ENCODE assay signal across 1 cellular context in the genomic region with DNA sequence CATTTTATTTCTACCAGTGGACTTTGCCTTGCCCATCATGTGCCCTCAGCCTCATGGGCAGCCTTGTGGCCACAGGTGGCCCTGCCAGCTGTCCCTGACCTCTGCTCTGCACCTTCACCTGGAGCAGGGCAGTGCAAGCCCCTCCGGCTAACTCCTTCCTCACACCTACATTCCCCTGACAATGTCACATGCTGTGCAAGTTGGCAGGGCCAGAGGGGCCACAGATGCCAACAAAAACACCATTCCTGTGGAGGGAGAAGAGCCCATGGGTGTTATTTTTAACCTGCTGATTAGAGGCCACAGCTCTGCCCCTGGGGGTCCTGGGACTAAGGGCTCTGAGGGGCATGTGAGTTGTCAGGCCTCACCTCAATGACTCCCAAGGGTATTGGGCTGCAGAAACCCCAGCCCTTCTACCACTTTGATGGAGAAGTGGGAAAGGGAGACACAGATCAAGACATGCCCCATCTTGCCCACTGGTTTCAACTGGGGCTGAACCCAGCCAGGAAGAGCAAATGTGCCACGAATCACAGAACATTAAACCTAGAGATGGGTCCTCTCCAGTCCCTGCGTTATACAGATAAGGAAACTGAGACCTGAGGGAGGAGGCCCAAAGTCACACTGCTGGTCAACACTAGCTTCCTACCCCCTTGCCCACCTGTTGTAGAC.
TF ChIP-seq lines count a peak whose summit lies in the region.

No MANE protein-coding gene starts in this region.

TF ChIP-seq in HepG2, 621 proteins besides CTCF, POLR2A, EP300 and RAD21 (continued from another document and continues in another):
- TF ChIP-seq, protein P1, sequence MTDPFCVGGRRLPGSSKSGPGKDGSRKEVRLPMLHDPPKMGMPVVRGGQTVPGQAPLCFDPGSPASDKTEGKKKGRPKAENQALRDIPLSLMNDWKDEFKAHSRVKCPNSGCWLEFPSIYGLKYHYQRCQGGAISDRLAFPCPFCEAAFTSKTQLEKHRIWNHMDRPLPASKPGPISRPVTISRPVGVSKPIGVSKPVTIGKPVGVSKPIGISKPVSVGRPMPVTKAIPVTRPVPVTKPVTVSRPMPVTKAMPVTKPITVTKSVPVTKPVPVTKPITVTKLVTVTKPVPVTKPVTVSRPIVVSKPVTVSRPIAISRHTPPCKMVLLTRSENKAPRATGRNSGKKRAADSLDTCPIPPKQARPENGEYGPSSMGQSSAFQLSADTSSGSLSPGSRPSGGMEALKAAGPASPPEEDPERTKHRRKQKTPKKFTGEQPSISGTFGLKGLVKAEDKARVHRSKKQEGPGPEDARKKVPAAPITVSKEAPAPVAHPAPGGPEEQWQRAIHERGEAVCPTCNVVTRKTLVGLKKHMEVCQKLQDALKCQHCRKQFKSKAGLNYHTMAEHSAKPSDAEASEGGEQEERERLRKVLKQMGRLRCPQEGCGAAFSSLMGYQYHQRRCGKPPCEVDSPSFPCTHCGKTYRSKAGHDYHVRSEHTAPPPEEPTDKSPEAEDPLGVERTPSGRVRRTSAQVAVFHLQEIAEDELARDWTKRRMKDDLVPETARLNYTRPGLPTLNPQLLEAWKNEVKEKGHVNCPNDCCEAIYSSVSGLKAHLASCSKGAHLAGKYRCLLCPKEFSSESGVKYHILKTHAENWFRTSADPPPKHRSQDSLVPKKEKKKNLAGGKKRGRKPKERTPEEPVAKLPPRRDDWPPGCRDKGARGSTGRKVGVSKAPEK (CRISPR knock-in tag; IDR thresholded peaks at IDR 0.05; ENCODE audit: borderline replicate concordance), result no peak
- TF ChIP-seq ZNF644 (CRISPR knock-in tag; IDR thresholded peaks at IDR 0.05; ENCODE audit: low read depth) (no peak), NFE2L1 (CRISPR knock-in tag; IDR thresholded peaks at IDR 0.05; ENCODE audit: borderline replicate concordance) (no peak), ZMYM2 (CRISPR knock-in tag; IDR thresholded peaks at IDR 0.05) (no peak), ZNF615 (CRISPR knock-in tag; IDR thresholded peaks at IDR 0.05; ENCODE audit: borderline replicate concordance) (no peak), ATF7 (IDR thresholded peaks at IDR 0.05) (no peak), ATF7 (CRISPR knock-in tag; IDR thresholded peaks at IDR 0.05) (no peak), ZNF605 (CRISPR knock-in tag; IDR thresholded peaks at IDR 0.05) (no peak), KDM5B (CRISPR knock-in tag; IDR thresholded peaks at IDR 0.05; ENCODE audit: borderline replicate concordance) (0 out of 2 replicates have a peak, but pooled peaks have one; percentile 9), ZNF367 (CRISPR knock-in tag; IDR thresholded peaks at IDR 0.05; ENCODE audit: borderline replicate concordance) (no peak), HNRNPL (IDR thresholded peaks at IDR 0.05; ENCODE audit: low read depth, low read length) (peak; percentile 82), FOXO1 (CRISPR knock-in tag; IDR thresholded peaks at IDR 0.05) (no peak), SRY (CRISPR knock-in tag; IDR thresholded peaks at IDR 0.05) (no peak), ZNF143 (CRISPR knock-in tag; IDR thresholded peaks at IDR 0.05) (no peak), ZNF891 (CRISPR knock-in tag; IDR thresholded peaks at IDR 0.05) (0 out of 2 replicates have a peak, but pooled peaks have one; percentile 31), ZNF17 (CRISPR knock-in tag; IDR thresholded peaks at IDR 0.05) (no peak), ZFP36 (IDR thresholded peaks at IDR 0.05; ENCODE audit: borderline replicate concordance, low read depth, low read length, partially characterized antibody) (no peak), ZNF629 (CRISPR knock-in tag; conservative IDR thresholded peaks at IDR 0.05) (no peak), EEA1 (CRISPR knock-in tag; IDR thresholded peaks at IDR 0.05; ENCODE audit: borderline replicate concordance) (no peak), ZNF12 (CRISPR knock-in tag; IDR thresholded peaks at IDR 0.05) (no peak), ZNF556 (CRISPR knock-in tag; IDR thresholded peaks at IDR 0.05; ENCODE audit: borderline replicate concordance) (no peak), SMYD3 (CRISPR knock-in tag; IDR thresholded peaks at IDR 0.05) (no peak), MTF2 (CRISPR knock-in tag; IDR thresholded peaks at IDR 0.05; ENCODE audit: borderline replicate concordance) (no peak), NRL (CRISPR knock-in tag; IDR thresholded peaks at IDR 0.05; ENCODE audit: borderline replicate concordance) (no peak), ARHGAP35 (CRISPR knock-in tag; IDR thresholded peaks at IDR 0.05; ENCODE audit: borderline replicate concordance) (no peak), XRCC5 (optimal IDR thresholded peaks at IDR 0.05; ENCODE audit: low read length) (no peak), NR2F6 (IDR thresholded peaks at IDR 0.05) (no peak), NR2F6 (CRISPR knock-in tag; IDR thresholded peaks at IDR 0.05) (no peak), FOSL1 (CRISPR knock-in tag; IDR thresholded peaks at IDR 0.05; ENCODE audit: borderline replicate concordance) (no peak), RARA (CRISPR knock-in tag; IDR thresholded peaks at IDR 0.05) (0 out of 2 replicates have a peak, but pooled peaks have one; percentile 19), NAIF1 (CRISPR knock-in tag; IDR thresholded peaks at IDR 0.05; ENCODE audit: borderline replicate concordance) (no peak)
- TF ChIP-seq, protein P2, sequence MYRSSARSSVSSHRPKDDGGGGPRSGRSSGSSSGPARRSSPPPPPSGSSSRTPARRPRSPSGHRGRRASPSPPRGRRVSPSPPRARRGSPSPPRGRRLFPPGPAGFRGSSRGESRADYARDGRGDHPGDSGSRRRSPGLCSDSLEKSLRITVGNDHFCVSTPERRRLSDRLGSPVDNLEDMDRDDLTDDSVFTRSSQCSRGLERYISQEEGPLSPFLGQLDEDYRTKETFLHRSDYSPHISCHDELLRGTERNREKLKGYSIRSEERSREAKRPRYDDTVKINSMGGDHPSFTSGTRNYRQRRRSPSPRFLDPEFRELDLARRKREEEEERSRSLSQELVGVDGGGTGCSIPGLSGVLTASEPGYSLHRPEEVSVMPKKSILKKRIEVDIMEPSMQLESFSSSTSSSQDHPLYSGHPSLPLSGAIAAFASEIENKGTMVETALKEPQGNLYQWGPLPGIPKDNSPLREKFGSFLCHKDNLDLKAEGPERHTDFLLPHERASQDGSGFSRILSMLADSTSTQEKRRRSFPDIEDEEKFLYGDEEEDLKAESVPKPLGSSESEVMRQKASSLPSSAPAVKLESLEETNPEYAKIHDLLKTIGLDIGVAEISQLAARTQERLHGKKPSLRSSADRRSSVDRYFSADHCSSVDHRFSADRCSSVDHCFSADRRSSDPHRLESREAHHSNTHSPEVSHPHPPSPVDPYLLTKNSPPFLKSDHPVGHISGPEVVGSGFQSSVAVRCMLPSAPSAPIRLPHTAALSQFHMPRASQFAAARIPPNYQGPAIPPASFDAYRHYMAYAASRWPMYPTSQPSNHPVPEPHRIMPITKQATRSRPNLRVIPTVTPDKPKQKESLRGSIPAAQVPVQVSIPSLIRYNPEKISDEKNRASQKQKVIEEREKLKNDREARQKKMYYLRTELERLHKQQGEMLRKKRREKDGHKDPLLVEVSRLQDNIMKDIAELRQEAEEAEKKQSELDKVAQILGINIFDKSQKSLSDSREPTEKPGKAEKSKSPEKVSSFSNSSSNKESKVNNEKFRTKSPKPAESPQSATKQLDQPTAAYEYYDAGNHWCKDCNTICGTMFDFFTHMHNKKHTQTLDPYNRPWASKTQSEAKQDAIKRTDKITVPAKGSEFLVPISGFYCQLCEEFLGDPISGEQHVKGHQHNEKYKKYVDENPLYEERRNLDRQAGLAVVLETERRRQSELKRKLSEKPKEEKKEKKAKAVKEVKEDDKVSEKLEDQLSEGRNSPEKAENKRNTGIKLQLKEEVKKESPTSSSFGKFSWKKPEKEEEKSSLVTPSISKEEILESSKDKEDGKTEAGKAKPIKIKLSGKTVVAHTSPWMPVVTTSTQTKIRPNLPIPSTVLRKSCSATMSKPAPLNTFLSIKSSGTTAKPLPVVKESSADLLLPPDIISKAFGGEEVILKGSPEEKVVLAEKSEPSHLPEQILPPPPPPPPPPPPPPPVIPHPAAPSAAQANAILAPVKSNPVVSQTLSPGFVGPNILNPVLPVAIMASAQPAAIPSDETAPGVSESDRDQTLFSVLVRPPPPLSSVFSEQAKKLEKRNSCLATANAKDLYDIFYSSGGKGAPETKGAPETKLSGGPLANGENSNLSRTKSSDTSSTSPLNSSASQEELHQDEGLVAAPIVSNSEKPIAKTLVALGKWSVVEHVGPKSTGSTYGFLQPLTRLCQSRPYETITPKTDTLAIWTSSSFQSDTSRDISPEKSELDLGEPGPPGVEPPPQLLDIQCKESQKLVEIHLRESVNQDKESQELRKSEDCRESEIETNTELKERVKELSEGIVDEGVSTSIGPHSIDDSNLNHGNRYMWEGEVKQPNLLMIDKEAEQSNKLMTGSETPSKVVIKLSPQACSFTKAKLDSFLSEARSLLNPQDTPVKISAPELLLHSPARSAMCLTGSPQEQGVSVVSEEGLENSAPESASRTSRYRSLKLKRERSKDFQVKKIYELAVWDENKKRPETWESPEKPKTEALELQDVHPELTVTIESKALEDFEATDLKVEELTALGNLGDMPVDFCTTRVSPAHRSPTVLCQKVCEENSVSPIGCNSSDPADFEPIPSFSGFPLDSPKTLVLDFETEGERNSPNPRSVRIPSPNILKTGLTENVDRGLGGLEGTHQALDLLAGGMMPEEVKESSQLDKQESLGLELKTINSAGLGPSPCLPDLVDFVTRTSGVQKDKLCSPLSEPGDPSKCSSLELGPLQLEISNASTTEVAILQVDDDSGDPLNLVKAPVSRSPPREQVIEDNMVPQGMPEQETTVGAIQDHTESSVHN (CRISPR knock-in tag; IDR thresholded peaks at IDR 0.05), result no peak
- TF ChIP-seq, protein P3, sequence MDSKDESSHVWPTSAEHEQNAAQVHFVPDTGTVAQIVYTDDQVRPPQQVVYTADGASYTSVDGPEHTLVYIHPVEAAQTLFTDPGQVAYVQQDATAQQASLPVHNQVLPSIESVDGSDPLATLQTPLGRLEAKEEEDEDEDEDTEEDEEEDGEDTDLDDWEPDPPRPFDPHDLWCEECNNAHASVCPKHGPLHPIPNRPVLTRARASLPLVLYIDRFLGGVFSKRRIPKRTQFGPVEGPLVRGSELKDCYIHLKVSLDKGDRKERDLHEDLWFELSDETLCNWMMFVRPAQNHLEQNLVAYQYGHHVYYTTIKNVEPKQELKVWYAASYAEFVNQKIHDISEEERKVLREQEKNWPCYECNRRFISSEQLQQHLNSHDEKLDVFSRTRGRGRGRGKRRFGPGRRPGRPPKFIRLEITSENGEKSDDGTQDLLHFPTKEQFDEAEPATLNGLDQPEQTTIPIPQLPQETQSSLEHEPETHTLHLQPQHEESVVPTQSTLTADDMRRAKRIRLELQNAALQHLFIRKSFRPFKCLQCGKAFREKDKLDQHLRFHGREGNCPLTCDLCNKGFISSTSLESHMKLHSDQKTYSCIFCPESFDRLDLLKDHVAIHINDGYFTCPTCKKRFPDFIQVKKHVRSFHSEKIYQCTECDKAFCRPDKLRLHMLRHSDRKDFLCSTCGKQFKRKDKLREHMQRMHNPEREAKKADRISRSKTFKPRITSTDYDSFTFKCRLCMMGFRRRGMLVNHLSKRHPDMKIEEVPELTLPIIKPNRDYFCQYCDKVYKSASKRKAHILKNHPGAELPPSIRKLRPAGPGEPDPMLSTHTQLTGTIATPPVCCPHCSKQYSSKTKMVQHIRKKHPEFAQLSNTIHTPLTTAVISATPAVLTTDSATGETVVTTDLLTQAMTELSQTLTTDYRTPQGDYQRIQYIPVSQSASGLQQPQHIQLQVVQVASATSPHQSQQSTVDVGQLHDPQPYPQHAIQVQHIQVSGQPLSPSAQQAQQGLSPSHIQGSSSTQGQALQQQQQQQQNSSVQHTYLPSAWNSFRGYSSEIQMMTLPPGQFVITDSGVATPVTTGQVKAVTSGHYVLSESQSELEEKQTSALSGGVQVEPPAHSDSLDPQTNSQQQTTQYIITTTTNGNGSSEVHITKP (CRISPR knock-in tag; IDR thresholded peaks at IDR 0.05; ENCODE audit: low read depth), result no peak
- TF ChIP-seq, protein P4, sequence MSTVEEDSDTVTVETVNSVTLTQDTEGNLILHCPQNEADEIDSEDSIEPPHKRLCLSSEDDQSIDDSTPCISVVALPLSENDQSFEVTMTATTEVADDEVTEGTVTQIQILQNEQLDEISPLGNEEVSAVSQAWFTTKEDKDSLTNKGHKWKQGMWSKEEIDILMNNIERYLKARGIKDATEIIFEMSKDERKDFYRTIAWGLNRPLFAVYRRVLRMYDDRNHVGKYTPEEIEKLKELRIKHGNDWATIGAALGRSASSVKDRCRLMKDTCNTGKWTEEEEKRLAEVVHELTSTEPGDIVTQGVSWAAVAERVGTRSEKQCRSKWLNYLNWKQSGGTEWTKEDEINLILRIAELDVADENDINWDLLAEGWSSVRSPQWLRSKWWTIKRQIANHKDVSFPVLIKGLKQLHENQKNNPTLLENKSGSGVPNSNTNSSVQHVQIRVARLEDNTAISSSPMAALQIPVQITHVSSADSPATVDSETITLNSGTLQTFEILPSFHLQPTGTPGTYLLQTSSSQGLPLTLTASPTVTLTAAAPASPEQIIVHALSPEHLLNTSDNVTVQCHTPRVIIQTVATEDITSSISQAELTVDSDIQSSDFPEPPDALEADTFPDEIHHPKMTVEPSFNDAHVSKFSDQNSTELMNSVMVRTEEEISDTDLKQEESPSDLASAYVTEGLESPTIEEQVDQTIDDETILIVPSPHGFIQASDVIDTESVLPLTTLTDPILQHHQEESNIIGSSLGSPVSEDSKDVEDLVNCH (CRISPR knock-in tag; IDR thresholded peaks at IDR 0.05), result no peak
- TF ChIP-seq, protein P5, sequence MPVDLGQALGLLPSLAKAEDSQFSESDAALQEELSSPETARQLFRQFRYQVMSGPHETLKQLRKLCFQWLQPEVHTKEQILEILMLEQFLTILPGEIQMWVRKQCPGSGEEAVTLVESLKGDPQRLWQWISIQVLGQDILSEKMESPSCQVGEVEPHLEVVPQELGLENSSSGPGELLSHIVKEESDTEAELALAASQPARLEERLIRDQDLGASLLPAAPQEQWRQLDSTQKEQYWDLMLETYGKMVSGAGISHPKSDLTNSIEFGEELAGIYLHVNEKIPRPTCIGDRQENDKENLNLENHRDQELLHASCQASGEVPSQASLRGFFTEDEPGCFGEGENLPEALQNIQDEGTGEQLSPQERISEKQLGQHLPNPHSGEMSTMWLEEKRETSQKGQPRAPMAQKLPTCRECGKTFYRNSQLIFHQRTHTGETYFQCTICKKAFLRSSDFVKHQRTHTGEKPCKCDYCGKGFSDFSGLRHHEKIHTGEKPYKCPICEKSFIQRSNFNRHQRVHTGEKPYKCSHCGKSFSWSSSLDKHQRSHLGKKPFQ (CRISPR knock-in tag; IDR thresholded peaks at IDR 0.05; ENCODE audit: insufficient replicate concordance), result no peak
- TF ChIP-seq, protein P6, sequence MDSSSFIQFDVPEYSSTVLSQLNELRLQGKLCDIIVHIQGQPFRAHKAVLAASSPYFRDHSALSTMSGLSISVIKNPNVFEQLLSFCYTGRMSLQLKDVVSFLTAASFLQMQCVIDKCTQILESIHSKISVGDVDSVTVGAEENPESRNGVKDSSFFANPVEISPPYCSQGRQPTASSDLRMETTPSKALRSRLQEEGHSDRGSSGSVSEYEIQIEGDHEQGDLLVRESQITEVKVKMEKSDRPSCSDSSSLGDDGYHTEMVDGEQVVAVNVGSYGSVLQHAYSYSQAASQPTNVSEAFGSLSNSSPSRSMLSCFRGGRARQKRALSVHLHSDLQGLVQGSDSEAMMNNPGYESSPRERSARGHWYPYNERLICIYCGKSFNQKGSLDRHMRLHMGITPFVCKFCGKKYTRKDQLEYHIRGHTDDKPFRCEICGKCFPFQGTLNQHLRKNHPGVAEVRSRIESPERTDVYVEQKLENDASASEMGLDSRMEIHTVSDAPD (CRISPR knock-in tag; IDR thresholded peaks at IDR 0.05), result no peak
- TF ChIP-seq, protein P7, sequence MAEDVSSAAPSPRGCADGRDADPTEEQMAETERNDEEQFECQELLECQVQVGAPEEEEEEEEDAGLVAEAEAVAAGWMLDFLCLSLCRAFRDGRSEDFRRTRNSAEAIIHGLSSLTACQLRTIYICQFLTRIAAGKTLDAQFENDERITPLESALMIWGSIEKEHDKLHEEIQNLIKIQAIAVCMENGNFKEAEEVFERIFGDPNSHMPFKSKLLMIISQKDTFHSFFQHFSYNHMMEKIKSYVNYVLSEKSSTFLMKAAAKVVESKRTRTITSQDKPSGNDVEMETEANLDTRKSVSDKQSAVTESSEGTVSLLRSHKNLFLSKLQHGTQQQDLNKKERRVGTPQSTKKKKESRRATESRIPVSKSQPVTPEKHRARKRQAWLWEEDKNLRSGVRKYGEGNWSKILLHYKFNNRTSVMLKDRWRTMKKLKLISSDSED (CRISPR knock-in tag; IDR thresholded peaks at IDR 0.05), result no peak
